Comparison of ENCODE assay signal across 20 cellular contexts in the genomic region with DNA sequence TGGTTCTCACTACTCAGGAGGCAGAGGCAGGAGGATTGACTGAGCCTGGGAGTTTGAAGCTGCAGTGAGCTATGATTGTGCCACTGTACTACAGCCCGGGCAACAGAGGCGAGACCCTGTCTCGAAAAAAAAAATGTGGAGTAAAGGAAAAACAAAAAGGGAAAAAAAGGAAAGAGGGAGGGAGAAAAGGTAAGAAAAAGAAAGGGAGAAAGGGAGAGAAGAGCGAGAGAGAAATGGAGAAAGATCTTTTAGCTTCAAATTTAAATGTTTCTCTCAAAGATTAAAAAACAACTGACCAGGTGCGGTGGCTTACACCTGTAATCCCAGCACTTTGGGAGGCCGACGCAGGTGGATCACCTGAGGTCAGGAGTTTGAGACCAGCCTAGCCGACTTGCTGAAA. TPM values are rescaled to one million over a fixed set of nuclear protein-coding genes. Genes with fewer than 3 reads are reported as not detected.
DNase-seq lines count a peak whose midpoint lies in the region; ATAC-seq, FAIRE-seq and TF ChIP-seq lines count a peak whose summit lies in the region.
"Had no signal": no experiment of that assay in that cellular context is flagged by ENCODE, and none has a peak within 500 bp of the region (broad histone marks: within the 10 kb centered on the region; RNA-seq: fewer than 3 reads in every experiment).

No MANE protein-coding gene starts in this region.

- H3K4me1 Mint-ChIP-seq in activated naive CD8-positive, alpha-beta T cell (ENCODE audit: low read depth) = peaks cover 31% of the 10 kb centered on the region
- H3K4me1 Mint-ChIP-seq in activated naive CD8-positive, alpha-beta T cell treated with anti-CD3 and anti-CD28 coated beads for 36 hours = peaks cover 27% of the 10 kb centered on the region
- peaks cover 36 to 44% (median 39%) of the 10 kb centered on the region in 3 donors for H3K4me1 Mint-ChIP-seq in T-cell
- peaks cover 27 to 36% of the 10 kb centered on the region in 2 donors for H3K4me1 Mint-ChIP-seq in effector memory CD8-positive, alpha-beta T cell (ENCODE audit: low read depth in 2 of 2)
- peaks cover 18% of the 10 kb centered on the region for H3K4me1 Mint-ChIP-seq in stimulated activated memory B cell treated with anti-CD40 and anti-IgM and Interleukin-4, amounts not matched to agents 10 μg/mL and 1 μg/mL and 100 μg/mL, for 72 hours

- H3K9me3 Mint-ChIP-seq in activated naive CD8-positive, alpha-beta T cell (ENCODE audit: low read depth) = no peaks in the 10 kb centered on the region
- peaks cover 2% of the 10 kb centered on the region for H3K9me3 Mint-ChIP-seq in activated naive CD8-positive, alpha-beta T cell treated with anti-CD3 and anti-CD28 coated beads for 36 hours
- no peaks in the 10 kb centered on the region for H3K9me3 Mint-ChIP-seq in T-cell
- no peaks in the 10 kb centered on the region for H3K9me3 Mint-ChIP-seq in effector memory CD8-positive, alpha-beta T cell
- no peaks in the 10 kb centered on the region for H3K9me3 Mint-ChIP-seq in stimulated activated memory B cell treated with anti-CD40 and anti-IgM and Interleukin-4, amounts not matched to agents 10 μg/mL and 1 μg/mL and 100 μg/mL, for 72 hours
- H3K9me3 Mint-ChIP-seq: stimulated activated naive CD8-positive, alpha-beta T cell treated with anti-CD3 and anti-CD28 coated beads, Interleukin-15, amount 100 ng/mL, for 72 hours had no signal

- no peak for FAIRE-seq in GM12892 (lab: Jason Lieb, UNC)
- FAIRE-seq: colon, GM19239 had no signal

- no peak for TF ChIP-seq POLR2A in GM12892 (IDR thresholded peaks at IDR 0.05; ENCODE audit: low read depth, low read length)

- H3K4me3 Mint-ChIP-seq in activated naive CD8-positive, alpha-beta T cell = no peak overlapping the region
- H3K4me3 Mint-ChIP-seq in activated naive CD8-positive, alpha-beta T cell treated with anti-CD3 and anti-CD28 coated beads for 36 hours = no peak overlapping the region
- H3K4me3 Mint-ChIP-seq in T-cell = peak overlapping the region in 1 of 3 donors; percentile 4
- peak overlapping the region; percentile 15 to 33 for H3K4me3 Mint-ChIP-seq in effector memory CD8-positive, alpha-beta T cell
- no peak overlapping the region for H3K4me3 Mint-ChIP-seq in stimulated activated memory B cell treated with anti-CD40 and anti-IgM and Interleukin-4, amounts not matched to agents 10 μg/mL and 1 μg/mL and 100 μg/mL, for 72 hours

- POLR2A ChIA-PET in T-cell (lab: Charles Lee) = interaction anchor here in 1 of 2 donors (1.5 kb wide), 1 partner anchor 66 kb away, joined by 3 read pairs; a partner anchor contains a TSS

- CTCF ChIA-PET in T-cell (lab: Charles Lee) = interaction anchor here (0.6 to 1.2 kb wide), 2 partner anchors 11 kb away, joined by 4 to 5 read pairs; no protein-coding TSS in a partner anchor

- no peak for TF ChIP-seq CTCF in foreskin keratinocyte (conservative IDR thresholded peaks at IDR 0.05)

- DNase-seq in activated naive CD8-positive, alpha-beta T cell treated with anti-CD3 and anti-CD28 coated beads for 36 hours = no peak
- no peak for DNase-seq in T-cell
- no peak for DNase-seq in effector memory CD8-positive, alpha-beta T cell
- no peak for DNase-seq in NCI-H187 (lab: John Stamatoyannopoulos, UW)
- no peak for DNase-seq in foreskin keratinocyte
- no peak for DNase-seq in GM12892 (ENCODE audit: insufficient read length)
- DNase-seq: activated CD4-positive, alpha-beta T cell treated with anti-CD3 and anti-CD28 coated beads for 48 hours; body of pancreas; NCI-H1092 treated with DMSO at 0.1 percent for 48 hours; NCI-H2029 treated with DMSO at 0.1 percent for 48 hours; NCI-H446; OCI-M1; stimulated activated CD4-positive, alpha-beta T cell treated with anti-CD3 and anti-CD28 coated beads, Interleukin-2, amount 100 ng/mL, for 48 hours; stimulated activated naive CD8-positive, alpha-beta T cell treated with anti-CD3 and anti-CD28 coated beads, Interleukin-15, amount 100 ng/mL, for 72 hours had no signal

- no peaks in the 10 kb centered on the region for H3K27me3 ChIP-seq in foreskin keratinocyte
- H3K27me3 ChIP-seq: body of pancreas, tibial nerve had no signal

- no peaks in the 10 kb centered on the region for H3K27me3 Mint-ChIP-seq in activated naive CD8-positive, alpha-beta T cell
- H3K27me3 Mint-ChIP-seq in activated naive CD8-positive, alpha-beta T cell treated with anti-CD3 and anti-CD28 coated beads for 36 hours = no peaks in the 10 kb centered on the region
- peaks cover 0 to 1% of the 10 kb centered on the region in 2 donors for H3K27me3 Mint-ChIP-seq in T-cell
- H3K27me3 Mint-ChIP-seq in effector memory CD8-positive, alpha-beta T cell = no peaks in the 10 kb centered on the region
- no peaks in the 10 kb centered on the region for H3K27me3 Mint-ChIP-seq in stimulated activated memory B cell treated with anti-CD40 and anti-IgM and Interleukin-4, amounts not matched to agents 10 μg/mL and 1 μg/mL and 100 μg/mL, for 72 hours
- H3K27me3 Mint-ChIP-seq: stimulated activated naive CD8-positive, alpha-beta T cell treated with anti-CD3 and anti-CD28 coated beads, Interleukin-15, amount 100 ng/mL, for 72 hours had no signal

- H3K27ac Mint-ChIP-seq in activated naive CD8-positive, alpha-beta T cell = peak overlapping the region; percentile 92
- H3K27ac Mint-ChIP-seq in activated naive CD8-positive, alpha-beta T cell treated with anti-CD3 and anti-CD28 coated beads for 36 hours = no peak overlapping the region
- H3K27ac Mint-ChIP-seq in T-cell = peak overlapping the region; percentile 87 to 96
- peak overlapping the region; percentile 81 to 99 for H3K27ac Mint-ChIP-seq in effector memory CD8-positive, alpha-beta T cell
- H3K27ac Mint-ChIP-seq in stimulated activated memory B cell treated with anti-CD40 and anti-IgM and Interleukin-4, amounts not matched to agents 10 μg/mL and 1 μg/mL and 100 μg/mL, for 72 hours = peak overlapping the region; percentile 90
- H3K27ac Mint-ChIP-seq: stimulated activated naive CD8-positive, alpha-beta T cell treated with anti-CD3 and anti-CD28 coated beads, Interleukin-15, amount 100 ng/mL, for 72 hours had no signal

- peaks cover 3% of the 10 kb centered on the region for H3K36me3 Mint-ChIP-seq in activated naive CD8-positive, alpha-beta T cell
- H3K36me3 Mint-ChIP-seq in activated naive CD8-positive, alpha-beta T cell treated with anti-CD3 and anti-CD28 coated beads for 36 hours = peaks cover 4% of the 10 kb centered on the region
- H3K36me3 Mint-ChIP-seq in T-cell = peaks cover 18% of the 10 kb centered on the region
- H3K36me3 Mint-ChIP-seq in effector memory CD8-positive, alpha-beta T cell (ENCODE audit: insufficient read depth) = peaks cover 27% of the 10 kb centered on the region
- H3K36me3 Mint-ChIP-seq in stimulated activated memory B cell treated with anti-CD40 and anti-IgM and Interleukin-4, amounts not matched to agents 10 μg/mL and 1 μg/mL and 100 μg/mL, for 72 hours = no peaks in the 10 kb centered on the region

- peaks cover 13% of the 10 kb centered on the region for H3K4me1 ChIP-seq in foreskin keratinocyte

- ATAC-seq in T-cell (replicated peaks in 1 of 4) (no peak), foreskin keratinocyte (no peak)
- ATAC-seq in effector memory CD8-positive, alpha-beta T cell (replicated peaks) = no peak
- ATAC-seq in stimulated activated memory B cell treated with anti-CD40 and anti-IgM and Interleukin-4, amounts not matched to agents 10 μg/mL and 1 μg/mL and 100 μg/mL, for 72 hours = no peak
- ATAC-seq: body of pancreas; Right ventricle myocardium inferior; stimulated activated naive CD8-positive, alpha-beta T cell treated with anti-CD3 and anti-CD28 coated beads, Interleukin-15, amount 100 ng/mL, for 72 hours had no signal

- no peak overlapping the region for H3K27ac ChIP-seq in foreskin keratinocyte
- H3K27ac ChIP-seq: body of pancreas had no signal

RNA-seq across cellular contexts. Expression of a gene that starts 7.9 kb away (rescaled TPM):
- total RNA-seq in activated naive CD8-positive, alpha-beta T cell treated with anti-CD3 and anti-CD28 coated beads for 36 hours = 100 to 1,000 TPM in 1 of 2 experiments, 10 to 100 TPM in 1; 95.9 to 107 TPM
- total RNA-seq in T-cell = 100 to 1,000 TPM in 1 of 5 donors, 10 to 100 TPM in 4; 61.3 to 103 (median 67.5) TPM
- total RNA-seq in foreskin keratinocyte = 27.6 and 28.1 TPM in 2 replicates
- 8.3 and 10.9 TPM in 2 replicates for polyA plus RNA-seq in foreskin keratinocyte
- 28.5 TPM for polyA plus RNA-seq in GM12892 (2012; ENCODE audit: missing spikeins)

Comparison
In these comparisons a context has a peak if more than half of its experiments do, and no peak if none do; other contexts are left out.
1. H3K4me3 Mint-ChIP-seq: peak in effector memory CD8-positive, alpha-beta T cell (2 of 2); none in activated naive CD8-positive, alpha-beta T cell (single experiment), activated naive CD8-positive, alpha-beta T cell treated with anti-CD3 and anti-CD28 coated beads for 36 hours (single experiment) and stimulated activated memory B cell treated with anti-CD40 and anti-IgM and Interleukin-4, amounts not matched to agents 10 μg/mL and 1 μg/mL and 100 μg/mL, for 72 hours (single experiment).